ENCODE assay signal across 10 cellular contexts in genomic region chr5:173291722-173292658, GRCh38. TPM values are rescaled to one million over a fixed set of nuclear protein-coding genes. Genes with fewer than 3 reads are reported as not detected.
DNase-seq lines count a peak whose midpoint lies in the region; ATAC-seq lines count a peak whose summit lies in the region.
"Had no signal": no experiment of that assay in that cellular context is flagged by ENCODE, and none has a peak within 500 bp of the region (broad histone marks: within the 10 kb centered on the region; RNA-seq: fewer than 3 reads in every experiment).

No MANE protein-coding gene starts in this region.

- ATAC-seq in GM18511 (IDR thresholded peaks at IDR 0.05; ENCODE audit: unreplicated experiment) (peak; percentile 57), HG03159 (IDR thresholded peaks at IDR 0.05; ENCODE audit: unreplicated experiment) (peak; percentile 45), GM21381 (IDR thresholded peaks at IDR 0.05; ENCODE audit: unreplicated experiment) (no peak)

- DNase-seq in brain pericyte (ENCODE audit: low read depth, low spot score), result peak; percentile 55
- peak; percentile 42 for DNase-seq in myocyte (ENCODE audit: low read depth)
- DNase-seq in DMS79 (lab: John Stamatoyannopoulos, UW), result no peak
- no peak for DNase-seq in NCI-H510A treated with DMSO at 0.1 percent for 48 hours (lab: John Stamatoyannopoulos, UW)
- no peak for DNase-seq in amniotic stem cell (lab: John Stamatoyannopoulos, UW)
- DNase-seq: NCI-H524 treated with DMSO at 0.1 percent for 48 hours, sigmoid colon had no signal

RNA-seq across cellular contexts. Expression of gene STC2, which starts 36.2 kb away (rescaled TPM):
- total RNA-seq in myocyte, result 482 and 489 TPM in 2 replicates
- polyA plus RNA-seq in myocyte (2012), result 203 TPM

RNA-seq across cellular contexts. Expression of gene NKX2-5, which starts 57.0 kb away (rescaled TPM):
- not detected in 2 replicates for total RNA-seq in myocyte
- 0.09 TPM for polyA plus RNA-seq in myocyte (2012)
- total RNA-seq: sigmoid colon had no signal

Comparison
In these comparisons a context has a peak if more than half of its experiments do, and no peak if none do; other contexts are left out.
1. DNase-seq: peak in brain pericyte (single experiment) and myocyte (single experiment); none in DMS79 (single experiment), NCI-H510A treated with DMSO at 0.1 percent for 48 hours (single experiment) and amniotic stem cell (single experiment).